ENCODE assay signal across 11 cellular contexts in genomic region chr5:96065577-96066385, GRCh38.
DNase-seq lines count a peak whose midpoint lies in the region; ATAC-seq and TF ChIP-seq lines count a peak whose summit lies in the region.
"Had no signal": no experiment of that assay in that cellular context is flagged by ENCODE, and none has a peak within 500 bp of the region (broad histone marks: within the 10 kb centered on the region; RNA-seq: fewer than 3 reads in every experiment).

No MANE protein-coding gene starts in this region.

- peak; percentile 86 for ATAC-seq in mucosa of descending colon
- no peak for ATAC-seq in GM21717 (IDR thresholded peaks at IDR 0.05; ENCODE audit: unreplicated experiment)

- peak overlapping the region; percentile 19 for H3K9ac ChIP-seq in adipocyte (ENCODE audit: low read length)

- H3K4me3 ChIP-seq in adipocyte (ENCODE audit: low read length) (no peak overlapping the region), mucosa of descending colon (no peak overlapping the region)
- H3K4me3 ChIP-seq: lung, upper lobe of left lung had no signal

- H3K4me1 ChIP-seq in adipocyte (ENCODE audit: control insufficient read depth, insufficient read depth, low read length) = peaks cover 35% of the 10 kb centered on the region
- H3K4me1 ChIP-seq in mucosa of descending colon (ENCODE audit: low read depth) = peaks cover 9% of the 10 kb centered on the region

- no peaks in the 10 kb centered on the region for H3K27me3 ChIP-seq in adipocyte (replicated peaks; ENCODE audit: control insufficient read depth, insufficient read depth, low read length)
- H3K27me3 ChIP-seq: upper lobe of left lung had no signal

- no peaks in the 10 kb centered on the region for H3K36me3 ChIP-seq in adipocyte (ENCODE audit: control insufficient read depth, insufficient read depth, low read length, severe bottlenecking)
- no peaks in the 10 kb centered on the region for H3K36me3 ChIP-seq in mucosa of descending colon (ENCODE audit: low read depth)
- H3K36me3 ChIP-seq: upper lobe of left lung had no signal

- DNase-seq in NCI-H2107 treated with DMSO at 0.1 percent for 48 hours (lab: John Stamatoyannopoulos, UW; ENCODE audit: unreplicated experiment) = peak; percentile 11
- no peak for DNase-seq in NCI-H2107 (lab: John Stamatoyannopoulos, UW)
- peak; percentile 49 for DNase-seq in NCI-H146 (lab: John Stamatoyannopoulos, UW)
- DNase-seq in adipocyte (ENCODE audit: low read depth) = no peak
- DNase-seq in mucosa of descending colon = no peak
- no peak for DNase-seq in NCI-H510A treated with DMSO at 0.1 percent for 48 hours (lab: John Stamatoyannopoulos, UW)
- no peak for DNase-seq in ecto neural progenitor cell (ENCODE audit: low spot score)
- DNase-seq: 8988T, upper lobe of left lung had no signal

- TF ChIP-seq CTCF in mucosa of descending colon (IDR thresholded peaks at IDR 0.05) = no peak

- H3K9me3 ChIP-seq in adipocyte (ENCODE audit: control insufficient read depth, low read length) = no peaks in the 10 kb centered on the region
- H3K9me3 ChIP-seq in mucosa of descending colon = no peaks in the 10 kb centered on the region
- H3K9me3 ChIP-seq: upper lobe of left lung had no signal

- intact Hi-C loops in mucosa of descending colon (cut with DNase I, micrococcal nuclease) = no loop called here

Comparison
In these comparisons a context has a peak if more than half of its experiments do, and no peak if none do; other contexts are left out.
1. DNase-seq: peak in NCI-H2107 treated with DMSO at 0.1 percent for 48 hours (single experiment) and NCI-H146 (single experiment); none in NCI-H2107 (single experiment), adipocyte (single experiment), mucosa of descending colon (0 of 3), NCI-H510A treated with DMSO at 0.1 percent for 48 hours (single experiment) and ecto neural progenitor cell (single experiment).